In the genomic region with DNA sequence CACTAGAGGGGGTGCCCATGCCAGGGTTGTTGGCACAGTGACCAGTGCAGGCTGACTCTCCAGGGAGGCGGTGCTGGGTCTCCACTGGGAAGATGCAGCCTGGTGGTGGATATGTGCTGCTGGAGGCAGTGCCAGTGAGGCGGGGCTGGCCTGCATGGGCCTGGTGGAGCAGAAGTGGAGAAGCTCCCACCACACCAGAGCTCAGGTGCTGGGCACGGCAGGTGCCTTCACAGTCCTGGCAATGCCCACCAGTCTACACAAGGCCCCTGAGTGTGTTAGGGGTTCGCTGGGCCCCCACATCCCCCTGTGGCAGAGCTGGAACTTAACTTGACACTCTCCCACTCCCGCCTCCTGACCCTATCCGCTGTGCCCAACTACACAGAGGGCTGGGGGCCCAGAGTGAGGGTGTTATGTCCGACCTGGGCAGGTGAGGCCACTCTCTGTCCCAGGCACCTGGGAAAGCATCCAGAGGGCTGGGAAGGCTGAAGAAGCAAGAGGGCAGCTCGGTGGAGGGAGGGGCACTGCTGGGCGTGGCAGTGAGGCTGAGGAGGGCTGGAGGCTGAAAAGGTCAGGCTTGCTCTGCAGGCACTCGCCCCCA, we compare ENCODE assay signal across 19 cellular contexts.
A peak's percentile ranks its signal among the peaks of the same experiment; 100 is the strongest.
DNase-seq lines count a peak whose midpoint lies in the region; ATAC-seq and TF ChIP-seq lines count a peak whose summit lies in the region.
"Had no signal": no experiment of that assay in that cellular context is flagged by ENCODE, and none has a peak within 500 bp of the region (broad histone marks: within the 10 kb centered on the region; RNA-seq: fewer than 3 reads in every experiment).

No MANE protein-coding gene starts in this region.

- no peak for ATAC-seq in natural killer cell
- ATAC-seq in natural killer cell treated with Interleukin-12 subunit alpha and Interleukin-12 subunit beta and Interleukin-15 and Interleukin-18, amount 100 ng/mL, for 72 hours: no peak
- ATAC-seq: heart right ventricle, T-cell had no signal

- no peaks in the 10 kb centered on the region for H3K9me3 Mint-ChIP-seq in natural killer cell
- no peaks in the 10 kb centered on the region for H3K9me3 Mint-ChIP-seq in natural killer cell treated with Interleukin-12 subunit alpha and Interleukin-12 subunit beta and Interleukin-15 and Interleukin-18, amount 100 ng/mL, for 72 hours
- peaks cover 74% of the 10 kb centered on the region for H3K9me3 Mint-ChIP-seq in HFFc6
- H3K9me3 Mint-ChIP-seq: activated CD4-positive, alpha-beta T cell treated with anti-CD3 and anti-CD28 coated beads, Interleukin-2, amount 10 ng/mL, durations not matched to agents 24 days and 14 days; T-cell had no signal

- H3K4me3 Mint-ChIP-seq in natural killer cell: no peak overlapping the region
- H3K4me3 Mint-ChIP-seq in natural killer cell treated with Interleukin-12 subunit alpha and Interleukin-12 subunit beta and Interleukin-15 and Interleukin-18, amount 100 ng/mL, for 72 hours: no peak overlapping the region
- H3K4me3 Mint-ChIP-seq in HFFc6: no peak overlapping the region
- H3K4me3 Mint-ChIP-seq: activated CD4-positive, alpha-beta T cell treated with anti-CD3 and anti-CD28 coated beads, Interleukin-2, amount 10 ng/mL, durations not matched to agents 24 days and 14 days; T-cell had no signal

- DNase-seq in natural killer cell (peak; percentile 11), islet precursor cell (peak; percentile 40), posterior vena cava (ENCODE audit: low spot score) (peak; percentile 54), LoVo (ENCODE audit: low spot score) (no peak), HFFc6 (no peak)
- DNase-seq in natural killer cell treated with Interleukin-12 subunit alpha and Interleukin-12 subunit beta and Interleukin-15 and Interleukin-18, amount 100 ng/mL, for 72 hours (ENCODE audit: low spot score): no peak
- no peak for DNase-seq in stimulated activated CD4-positive, alpha-beta T cell treated with anti-CD3 and anti-CD28 coated beads, Interleukin-4, amount 100 ng/mL, for 24 hours
- DNase-seq: activated CD4-positive, alpha-beta T cell treated with anti-CD3 and anti-CD28 coated beads, Interleukin-2, amount 10 ng/mL, durations not matched to agents 24 days and 14 days; anterior cingulate cortex; central memory CD4-positive, alpha-beta T cell; heart right ventricle; IMR-90; left ventricle myocardium inferior; NCI-H2081 treated with DMSO at 0.1 percent for 48 hours; OCI-M1; SHP77 treated with DMSO at 0.1 percent for 48 hours; stimulated activated CD4-positive, alpha-beta T cell treated with anti-CD3 and anti-CD28 coated beads, Interleukin-12 subunit alpha, Interleukin-12 subunit beta, amount 100 ng/mL, for 4 hours; stimulated activated CD8-positive, alpha-beta memory T cell treated with anti-CD3 and anti-CD28 coated beads, Interleukin-4, amount 100 ng/mL, for 48 hours had no signal

- no peak for TF ChIP-seq CTCF in natural killer cell (IDR thresholded peaks at IDR 0.05)
- TF ChIP-seq CTCF in HFFc6 (IDR thresholded peaks at IDR 0.05): no peak

- intact Hi-C loops in natural killer cell (cut with micrococcal nuclease): no loop called here
- intact Hi-C loops in posterior vena cava (cut with DNase I): no loop called here

- no peak overlapping the region for H3K27ac Mint-ChIP-seq in natural killer cell
- H3K27ac Mint-ChIP-seq in natural killer cell treated with Interleukin-12 subunit alpha and Interleukin-12 subunit beta and Interleukin-15 and Interleukin-18, amount 100 ng/mL, for 72 hours: no peak overlapping the region
- H3K27ac Mint-ChIP-seq in HFFc6: no peak overlapping the region
- H3K27ac Mint-ChIP-seq: activated CD4-positive, alpha-beta T cell treated with anti-CD3 and anti-CD28 coated beads, Interleukin-2, amount 10 ng/mL, durations not matched to agents 24 days and 14 days; T-cell had no signal

- peaks cover 0 to 4% of the 10 kb centered on the region in 2 donors for H3K4me1 Mint-ChIP-seq in natural killer cell
- peaks cover 0 to 3% of the 10 kb centered on the region in 2 donors for H3K4me1 Mint-ChIP-seq in natural killer cell treated with Interleukin-12 subunit alpha and Interleukin-12 subunit beta and Interleukin-15 and Interleukin-18, amount 100 ng/mL, for 72 hours (ENCODE audit: low read depth in 2 of 2)
- H3K4me1 Mint-ChIP-seq in HFFc6 (ENCODE audit: low read depth): no peaks in the 10 kb centered on the region
- H3K4me1 Mint-ChIP-seq: activated CD4-positive, alpha-beta T cell treated with anti-CD3 and anti-CD28 coated beads, Interleukin-2, amount 10 ng/mL, durations not matched to agents 24 days and 14 days; T-cell had no signal

- H3K27me3 Mint-ChIP-seq in natural killer cell (ENCODE audit: low read depth in 2 of 2) (peaks cover 7% of the 10 kb centered on the region in 2 donors), HFFc6 (ENCODE audit: insufficient read depth) (no peaks in the 10 kb centered on the region; the same call in 1 of the 2 replicates)
- peaks cover 0 to 7% of the 10 kb centered on the region in 2 donors for H3K27me3 Mint-ChIP-seq in natural killer cell treated with Interleukin-12 subunit alpha and Interleukin-12 subunit beta and Interleukin-15 and Interleukin-18, amount 100 ng/mL, for 72 hours
- H3K27me3 Mint-ChIP-seq: activated CD4-positive, alpha-beta T cell treated with anti-CD3 and anti-CD28 coated beads, Interleukin-2, amount 10 ng/mL, durations not matched to agents 24 days and 14 days had no signal

- H3K36me3 Mint-ChIP-seq in natural killer cell (no peaks in the 10 kb centered on the region), HFFc6 (ENCODE audit: low read depth) (no peaks in the 10 kb centered on the region)
- H3K36me3 Mint-ChIP-seq in natural killer cell treated with Interleukin-12 subunit alpha and Interleukin-12 subunit beta and Interleukin-15 and Interleukin-18, amount 100 ng/mL, for 72 hours: no peaks in the 10 kb centered on the region
- H3K36me3 Mint-ChIP-seq: T-cell had no signal

Comparison
In these comparisons a context has a peak if more than half of its experiments do, and no peak if none do; other contexts are left out.
1. DNase-seq: peak in natural killer cell (single experiment), islet precursor cell (single experiment) and posterior vena cava (single experiment); none in natural killer cell treated with Interleukin-12 subunit alpha and Interleukin-12 subunit beta and Interleukin-15 and Interleukin-18, amount 100 ng/mL, for 72 hours (single experiment), LoVo (single experiment), stimulated activated CD4-positive, alpha-beta T cell treated with anti-CD3 and anti-CD28 coated beads, Interleukin-4, amount 100 ng/mL, for 24 hours (single experiment) and HFFc6 (single experiment).